In the genomic region with DNA sequence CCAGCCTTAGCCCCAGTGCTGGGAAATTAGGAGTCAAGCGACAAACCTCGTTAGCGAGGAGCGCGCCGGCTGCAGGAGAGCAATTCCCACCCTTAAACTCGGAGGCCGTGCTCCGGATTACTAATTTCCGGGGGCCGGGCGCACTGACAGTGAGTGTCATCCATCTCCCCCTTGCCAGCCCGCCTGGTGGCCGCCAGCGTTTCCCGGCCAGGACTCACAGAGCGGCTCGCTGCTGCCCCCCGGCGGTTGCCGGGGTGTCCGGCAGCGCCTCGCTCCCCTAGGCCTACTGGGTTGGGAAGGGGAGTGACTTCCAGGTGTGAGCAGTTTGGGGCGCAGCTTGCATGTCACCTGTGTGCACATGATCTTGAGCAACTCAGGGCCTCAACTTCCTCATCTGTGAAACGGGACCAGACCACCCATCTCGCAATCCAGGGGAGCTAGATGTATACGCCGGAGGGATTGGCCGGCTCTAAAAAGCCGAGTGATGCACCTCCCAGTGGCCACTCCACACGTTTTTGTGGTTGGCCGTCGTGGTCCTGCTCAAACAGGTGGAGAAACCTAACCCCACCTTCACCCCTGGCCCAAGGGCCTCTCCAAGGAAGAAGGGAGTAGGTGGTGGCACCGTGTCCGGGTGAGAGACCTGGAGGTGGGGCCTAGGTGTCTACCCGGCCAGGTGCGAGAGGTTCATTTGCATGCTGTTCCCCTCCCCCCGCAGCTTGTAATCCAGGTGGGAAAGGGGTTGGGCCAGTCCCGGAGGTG, we compare ENCODE assay signal across 8 cellular contexts. TPM values are rescaled to one million over a fixed set of nuclear protein-coding genes. Genes with fewer than 3 reads are reported as not detected.
DNase-seq lines count a peak whose midpoint lies in the region; ATAC-seq, FAIRE-seq and TF ChIP-seq lines count a peak whose summit lies in the region.

No MANE protein-coding gene starts in this region.

- no peak overlapping the region for H3K9ac ChIP-seq in endothelial cell of umbilical vein (replicated peaks; ENCODE audit: extremely low read depth, insufficient read depth, low read length)

- POLR2A ChIA-PET in A673 (lab: Charles Lee; ENCODE audit: low non-redundant PET) (no interaction called here), endothelial cell of umbilical vein (lab: Charles Lee) (no interaction called here)

- H3K4me2 ChIP-seq in endothelial cell of umbilical vein (ENCODE audit: insufficient read depth, low read length), result no peak overlapping the region

- H3K27ac ChIP-seq in A673 (ENCODE audit: low read depth, low read length, poor library complexity, severe bottlenecking) (peak overlapping the region; percentile 90), endothelial cell of umbilical vein (ENCODE audit: insufficient read depth, low read depth, low read length) (no peak overlapping the region)

- DNase-seq in A673 (ENCODE audit: low spot score), result peak; percentile 96
- peak; percentile 93 for DNase-seq in HTR-8/SVneo (ENCODE audit: insufficient read length, low spot score)
- DNase-seq in NOMO-1 treated with dmso at 0.1 percent for 144 hours (lab: John Stamatoyannopoulos, UW; ENCODE audit: unreplicated experiment), result peak; percentile 87
- DNase-seq in activated CD8-positive, alpha-beta memory T cell treated with anti-CD3 and anti-CD28 coated beads, Interleukin-2, amount 50 U/mL, for 24 hours (ENCODE audit: extremely low read depth), result peak; percentile 74
- DNase-seq in endothelial cell of umbilical vein (ENCODE audit: low read depth, low spot score), result peak; percentile 53
- peak; percentile 89 for DNase-seq in midbrain (lab: John Stamatoyannopoulos, UW)
- peak; percentile 89 for DNase-seq in stimulated activated CD8-positive, alpha-beta memory T cell treated with anti-CD3 and anti-CD28 coated beads, Interleukin-15, amount 100 ng/mL, for 24 hours (ENCODE audit: low read depth)

- H3K4me1 ChIP-seq in A673 (ENCODE audit: insufficient read depth, low read length, poor library complexity, severe bottlenecking), result peaks cover 61% of the 10 kb centered on the region
- peaks cover 12% of the 10 kb centered on the region for H3K4me1 ChIP-seq in endothelial cell of umbilical vein (ENCODE audit: control insufficient read depth, extremely low read depth, insufficient read depth, low read length)

- BruUV-seq in A673 (replicated peaks; lab: Mats Ljungman, UMichigan) (no TSS peak), endothelial cell of umbilical vein (replicated peaks; lab: Mats Ljungman, UMichigan) (no TSS peak)

- no peaks in the 10 kb centered on the region for H3K36me3 ChIP-seq in A673 (ENCODE audit: insufficient read depth, low read length, poor library complexity, severe bottlenecking)
- H3K36me3 ChIP-seq in endothelial cell of umbilical vein (ENCODE audit: control insufficient read depth in 2 of 2, extremely low read depth in 1 of 2, insufficient read depth in 2 of 2, low read length in 2 of 2), result no peaks in the 10 kb centered on the region

- CTCF ChIA-PET in A673 (lab: Charles Lee), result interaction anchor here (1.0 to 2.2 kb wide), 3 partner anchors 41 to 215 kb away, joined by 3 to 9 read pairs (median 4); no protein-coding TSS in a partner anchor
- CTCF ChIA-PET in endothelial cell of umbilical vein (lab: Charles Lee), result interaction anchor here (0.8 to 3.1 kb wide), 21 partner anchors 47 to 496 kb away, joined by 3 to 39 read pairs (median 4); no protein-coding TSS in a partner anchor

- H3K9me3 ChIP-seq in A673 (ENCODE audit: low read depth, low read length, poor library complexity, severe bottlenecking), result no peaks in the 10 kb centered on the region
- H3K9me3 ChIP-seq in endothelial cell of umbilical vein (replicated peaks; ENCODE audit: control insufficient read depth, insufficient read depth, low read length), result no peaks in the 10 kb centered on the region

- H3K79me2 ChIP-seq in endothelial cell of umbilical vein (ENCODE audit: control insufficient read depth, insufficient read depth, low read length), result no peaks in the 10 kb centered on the region

- H3K9me1 ChIP-seq in endothelial cell of umbilical vein (replicated peaks; ENCODE audit: control insufficient read depth, extremely low read depth, insufficient read depth, low read length), result no peaks in the 10 kb centered on the region

- FAIRE-seq in HTR-8/SVneo (lab: Jason Lieb, UNC) (peak; percentile 99), endothelial cell of umbilical vein (lab: Jason Lieb, UNC) (peak; percentile 46)

- H3K27me3 ChIP-seq in A673 (replicated peaks; ENCODE audit: insufficient read depth, low read depth, low read length, poor library complexity) (no peaks in the 10 kb centered on the region), endothelial cell of umbilical vein (ENCODE audit: control insufficient read depth in 2 of 2, insufficient read depth in 2 of 2, low read length in 2 of 2) (peaks cover 0 to 2% of the 10 kb centered on the region in 2 experiments)

- H2AFZ ChIP-seq in endothelial cell of umbilical vein (ENCODE audit: low read depth, low read length), result no peak overlapping the region

- no peaks in the 10 kb centered on the region for H4K20me1 ChIP-seq in endothelial cell of umbilical vein (replicated peaks; ENCODE audit: control insufficient read depth, extremely low read depth, insufficient read depth, low read length)

- no peak for TF ChIP-seq POLR2A in endothelial cell of umbilical vein (IDR thresholded peaks at IDR 0.05; ENCODE audit: low read depth, low read length)

- TF ChIP-seq CTCF in A673 (conservative IDR thresholded peaks at IDR 0.05; ENCODE audit: low read depth, low read length) (peak; percentile 99), endothelial cell of umbilical vein (IDR thresholded peaks at IDR 0.05; ENCODE audit: extremely low read depth in 1 of 2, insufficient read depth in 1 of 2, low read depth in 1 of 2, low read length in 2 of 2) (peak; percentile 98 to 99)

- dilution Hi-C loops in endothelial cell of umbilical vein (cut with MboI; ENCODE audit: extremely low pct_ligation_motif_present, low sequenced_read_pairs), result no loop called here

- ATAC-seq in GM18861 (IDR thresholded peaks at IDR 0.05; ENCODE audit: unreplicated experiment), result peak; percentile 39

- intact Hi-C loops in A673 (cut with micrococcal nuclease; ENCODE audit: unreplicated experiment), result loop anchor here (1.0 to 5.0 kb wide), 6 partner anchors 38 to 493 kb away; no protein-coding TSS in a partner anchor
- intact Hi-C loops in endothelial cell of umbilical vein (cut with micrococcal nuclease), result loop anchor here (1.0 to 10.0 kb wide), 8 partner anchors 47 to 495 kb away; no protein-coding TSS in a partner anchor

- peak overlapping the region; percentile 86 for H3K4me3 ChIP-seq in A673 (ENCODE audit: low read depth, low read length, poor library complexity, severe bottlenecking)
- H3K4me3 ChIP-seq in endothelial cell of umbilical vein (replicated peaks in 1 of 3; ENCODE audit: insufficient read depth in 1 of 3, low read depth in 1 of 3, low read length in 3 of 3), result no peak overlapping the region

TF ChIP-seq in endothelial cell of umbilical vein, 7 proteins besides CTCF, POLR2A, EP300 and RAD21:
- TF ChIP-seq GATA2 (IDR thresholded peaks at IDR 0.05; ENCODE audit: insufficient read depth, insufficient read length, low read depth, low read length) (no peak), EZH2 (IDR thresholded peaks at IDR 0.05; ENCODE audit: borderline replicate concordance, low read depth, low read length, severe bottlenecking) (no peak), JUN (IDR thresholded peaks at IDR 0.05; ENCODE audit: borderline replicate concordance, insufficient read depth, insufficient read length, low read depth) (no peak), FOS (IDR thresholded peaks at IDR 0.05; ENCODE audit: borderline replicate concordance, insufficient read depth, low read length) (no peak), MYC (IDR thresholded peaks at IDR 0.05; ENCODE audit: low read depth, low read length) (no peak)
- TF ChIP-seq, protein P1, sequence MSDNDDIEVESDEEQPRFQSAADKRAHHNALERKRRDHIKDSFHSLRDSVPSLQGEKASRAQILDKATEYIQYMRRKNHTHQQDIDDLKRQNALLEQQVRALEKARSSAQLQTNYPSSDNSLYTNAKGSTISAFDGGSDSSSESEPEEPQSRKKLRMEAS (IDR thresholded peaks at IDR 0.05; ENCODE audit: insufficient read depth, insufficient read length), result no peak

RNA-seq across cellular contexts. Expression of a gene that starts 2.5 kb away (rescaled TPM):
- total RNA-seq in A673 (2021) (64.2 and 72.4 TPM in 2 replicates), endothelial cell of umbilical vein (14.2 and 18.3 TPM in 2 replicates)
- polyA plus RNA-seq in endothelial cell of umbilical vein, result 4.2 TPM in 2 replicates
- 3.6 and 4.2 TPM in 2 replicates for polyA plus RNA-seq in endothelial cell of umbilical vein (2011; cell fraction: cytosol; rRNA removed)
- polyA plus RNA-seq in endothelial cell of umbilical vein (2011; cell fraction: nucleus; rRNA removed), result 13.2 and 17.1 TPM in 2 replicates
- 9.1 and 12.3 TPM in 2 replicates for polyA plus RNA-seq in endothelial cell of umbilical vein (2012)
- 6.9 and 13.4 TPM in 2 replicates for polyA minus RNA-seq in endothelial cell of umbilical vein
- polyA minus RNA-seq in endothelial cell of umbilical vein (2011; cell fraction: cytosol; rRNA and poly(A)+ RNA removed), result 28.5 TPM
- 18.1 and 32.8 TPM in 2 replicates for polyA minus RNA-seq in endothelial cell of umbilical vein (2011; cell fraction: nucleus; rRNA and poly(A)+ RNA removed)
